Comparison of ENCODE assay signal across 21 cellular contexts in genomic region chr7:138513344-138513871, GRCh38.
"Had no signal": no experiment of that assay in that cellular context is flagged by ENCODE, and none has a peak within 500 bp of the region (broad histone marks: within the 10 kb centered on the region; RNA-seq: fewer than 3 reads in every experiment).

No MANE protein-coding gene starts in this region.

- H3K4me3 Mint-ChIP-seq: activated CD8-positive, alpha-beta T cell treated with anti-CD3 and anti-CD28 coated beads, Interleukin-2, amount 10 ng/mL, durations not matched to agents 7 days and 5 days; activated naive CD8-positive, alpha-beta T cell; activated T-helper 1 cell treated with anti-CD3 and anti-CD28 coated beads, Interleukin-12 subunit alpha, Interleukin-12 subunit beta, Interleukin-2, Interleukin-4 antibody, amounts not matched to agents 30 ng/mL and 10 ng/mL and 1 ng/mL, durations not matched to agents 14 hours and 24 hours and 36 hours; endodermal cell; naive thymus-derived CD8-positive, alpha-beta T cell; stimulated activated naive B cell treated with anti-CD40 and anti-IgM and Interleukin-4, amounts not matched to agents 10 μg/mL and 1 μg/mL and 100 μg/mL, for 72 hours had no signal

- H3K4me1 Mint-ChIP-seq: endodermal cell had no signal

- DNase-seq: activated CD4-positive, alpha-beta T cell treated with anti-CD3 and anti-CD28 coated beads for 1 hour; activated CD4-positive, alpha-beta T cell treated with anti-CD3 and anti-CD28 coated beads, Interleukin-2, amount 50 U/mL, for 1 hour; activated CD8-positive, alpha-beta T cell treated with anti-CD3 and anti-CD28 coated beads, Interleukin-2, amount 10 ng/mL, durations not matched to agents 7 days and 5 days; activated gamma-delta T cell; cortex of kidney; endodermal cell; heart right ventricle; left colon; lower lobe of right lung; naive thymus-derived CD8-positive, alpha-beta T cell; psoas muscle; right cardiac atrium; stimulated activated CD4-positive, alpha-beta T cell treated with anti-CD3 and anti-CD28 coated beads, Interleukin-1b, Interleukin-23, amount 100 ng/mL, for 48 hours; stimulated activated naive B cell treated with anti-CD40 and anti-IgM and Interleukin-4, amounts not matched to agents 10 μg/mL and 1 μg/mL and 100 μg/mL, for 72 hours; transverse colon; WERI-Rb-1 had no signal

- H3K27ac ChIP-seq: epithelial cell of prostate, lower lobe of right lung, psoas muscle, skin epidermis, transverse colon, vagina, WERI-Rb-1 had no signal

- H3K27ac Mint-ChIP-seq: activated CD8-positive, alpha-beta T cell treated with anti-CD3 and anti-CD28 coated beads, Interleukin-2, amount 10 ng/mL, durations not matched to agents 7 days and 5 days; activated naive CD8-positive, alpha-beta T cell; activated T-helper 1 cell treated with anti-CD3 and anti-CD28 coated beads, Interleukin-12 subunit alpha, Interleukin-12 subunit beta, Interleukin-2, Interleukin-4 antibody, amounts not matched to agents 30 ng/mL and 10 ng/mL and 1 ng/mL, durations not matched to agents 14 hours and 24 hours and 36 hours; endodermal cell; stimulated activated naive B cell treated with anti-CD40 and anti-IgM and Interleukin-4, amounts not matched to agents 10 μg/mL and 1 μg/mL and 100 μg/mL, for 72 hours had no signal

- H3K27me3 Mint-ChIP-seq: activated naive CD8-positive, alpha-beta T cell; naive thymus-derived CD8-positive, alpha-beta T cell; stimulated activated naive B cell treated with anti-CD40 and anti-IgM and Interleukin-4, amounts not matched to agents 10 μg/mL and 1 μg/mL and 100 μg/mL, for 72 hours had no signal

- ATAC-seq: activated CD8-positive, alpha-beta T cell treated with anti-CD3 and anti-CD28 coated beads, Interleukin-2, amount 10 ng/mL, durations not matched to agents 7 days and 5 days; heart right ventricle; left colon; lower lobe of right lung; naive thymus-derived CD8-positive, alpha-beta T cell; right cardiac atrium; stimulated activated naive B cell treated with anti-CD40 and anti-IgM and Interleukin-4, amounts not matched to agents 10 μg/mL and 1 μg/mL and 100 μg/mL, for 72 hours had no signal
